In the genomic region with DNA sequence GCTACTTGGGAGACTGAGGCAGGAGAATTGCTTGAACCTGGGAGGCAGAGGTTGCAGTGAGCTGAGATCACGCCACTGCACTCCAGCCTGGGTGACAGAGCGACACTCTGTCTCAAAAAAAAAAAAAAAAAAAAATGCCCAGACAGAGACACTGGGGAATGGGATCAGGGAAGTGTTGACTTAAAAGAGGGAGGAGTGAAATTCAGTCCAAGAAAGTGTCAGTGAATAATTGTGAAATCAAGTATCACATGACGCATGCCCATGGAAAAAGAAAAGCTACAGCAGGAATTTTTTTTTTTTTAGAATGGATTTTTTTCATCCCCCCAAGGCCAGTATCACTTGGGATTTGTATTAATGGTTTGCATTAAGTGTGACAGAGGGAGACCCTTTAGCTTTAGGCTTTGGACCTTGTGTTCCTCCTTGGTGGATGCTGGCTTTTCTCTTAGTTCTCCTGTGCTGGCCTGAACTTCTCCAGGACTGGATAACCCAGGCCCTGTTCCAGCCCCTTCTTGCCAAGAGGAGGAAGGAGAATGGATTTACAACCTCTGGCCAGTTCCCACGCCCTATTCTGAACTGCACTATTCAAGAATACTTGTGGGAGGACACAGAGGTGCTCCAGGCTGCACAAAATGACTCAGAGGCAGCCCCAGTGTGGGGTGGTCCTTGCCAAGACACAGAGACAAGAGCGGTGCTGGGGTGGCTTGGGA, we compare ENCODE assay signal across 2 cellular contexts.
TF ChIP-seq lines count a peak whose summit lies in the region.

No MANE protein-coding gene starts in this region.

TF ChIP-seq in IMR-90, 13 proteins besides CTCF, POLR2A, EP300 and RAD21:
- peak; percentile 55 for TF ChIP-seq CEBPB (IDR thresholded peaks at IDR 0.05; ENCODE audit: low read depth, low read length)
- TF ChIP-seq MXI1 (IDR thresholded peaks at IDR 0.05; ENCODE audit: borderline replicate concordance, low read depth, low read length): no peak

TF ChIP-seq in endothelial cell of umbilical vein, 7 proteins besides CTCF, POLR2A, EP300 and RAD21:
- no peak for TF ChIP-seq EZH2 (IDR thresholded peaks at IDR 0.05; ENCODE audit: borderline replicate concordance, low read depth, low read length, severe bottlenecking)
TF ChIP-seq in endothelial cell of umbilical vein: peak in this region for 0.
